In genomic region chr2:238963970-238964331, GRCh38 we compare ENCODE assay signal across 28 cellular contexts.
"Had no signal": no experiment of that assay in that cellular context is flagged by ENCODE, and none has a peak within 500 bp of the region (broad histone marks: within the 10 kb centered on the region; RNA-seq: fewer than 3 reads in every experiment).

No MANE protein-coding gene starts in this region.

- H3K9me3 Mint-ChIP-seq: activated CD4-positive, alpha-beta memory T cell treated with anti-CD3 and anti-CD28 coated beads for 36 hours; activated CD4-positive, alpha-beta T cell treated with anti-CD3 and anti-CD28 coated beads, Interleukin-2, amount 10 ng/mL, durations not matched to agents 24 days and 14 days; activated T-cell treated with anti-CD3 and anti-CD28 coated beads, Interleukin-2, amount 50 U/mL, for 24 hours; activated T-cell treated with anti-CD3 and anti-CD28 coated beads, Interleukin-2, amount 50 U/mL, for 72 hours had no signal

- DNase-seq: activated CD4-positive, alpha-beta memory T cell treated with anti-CD3 and anti-CD28 coated beads for 36 hours; activated CD4-positive, alpha-beta T cell treated with anti-CD3 and anti-CD28 coated beads for 36 hours; activated CD4-positive, alpha-beta T cell treated with anti-CD3 and anti-CD28 coated beads, Interleukin-2, amount 10 ng/mL, durations not matched to agents 24 days and 14 days; activated CD4-positive, CD25-positive, alpha-beta regulatory T cell; activated CD4-positive, CD25-positive, alpha-beta regulatory T cell treated with anti-CD3 and anti-CD28 coated beads, Interleukin-2, amount 50 U/mL, for 72 hours; activated CD8-positive, alpha-beta memory T cell treated with anti-CD3 and anti-CD28 coated beads, Interleukin-2, amount 50 U/mL, for 48 hours; activated effector memory CD4-positive, alpha-beta T cell treated with Interleukin-2 at 50 U/mL for 16 hours; activated gamma-delta T cell treated with Interleukin-2 at 50 U/mL for 16 hours; activated naive CD4-positive, alpha-beta T cell treated with anti-CD3 and anti-CD28 coated beads, Interleukin-2, amount 50 U/mL, for 16 hours; activated naive CD4-positive, alpha-beta T cell treated with Interleukin-2 at 50 U/mL for 16 hours; activated T-cell treated with anti-CD3 and anti-CD28 coated beads for 4 hours; activated T-cell treated with anti-CD3 and anti-CD28 coated beads, Interleukin-2, amount 50 U/mL, for 24 hours; activated T-cell treated with anti-CD3 and anti-CD28 coated beads, Interleukin-2, amount 50 U/mL, for 72 hours; amniotic stem cell; anterior cingulate cortex; body of pancreas; central memory CD4-positive, alpha-beta T cell; cerebellar nuclear complex; effector memory CD4-positive, alpha-beta T cell; endodermal cell; foreskin melanocyte; T-helper 2 cell had no signal

- H3K4me3 ChIP-seq: body of pancreas, coronary artery, dorsolateral prefrontal cortex, gastroesophageal sphincter had no signal

- H3K4me1 ChIP-seq: body of pancreas, gastroesophageal sphincter had no signal

- H3K9me3 ChIP-seq: body of pancreas had no signal

- H3K27ac Mint-ChIP-seq: activated CD4-positive, alpha-beta memory T cell treated with anti-CD3 and anti-CD28 coated beads for 36 hours; activated CD4-positive, alpha-beta T cell treated with anti-CD3 and anti-CD28 coated beads for 36 hours; activated CD4-positive, alpha-beta T cell treated with anti-CD3 and anti-CD28 coated beads, Interleukin-2, amount 10 ng/mL, durations not matched to agents 24 days and 14 days; activated naive CD8-positive, alpha-beta T cell; activated T-cell treated with anti-CD3 and anti-CD28 coated beads, Interleukin-2, amount 50 U/mL, for 24 hours; activated T-cell treated with anti-CD3 and anti-CD28 coated beads, Interleukin-2, amount 50 U/mL, for 72 hours; dendritic cell treated with granulocyte-macrophage colony-stimulating factor and Interleukin-4, amounts not matched to agents 40 ng/mL and 50 ng/mL, for 4 days; endodermal cell had no signal

- H3K4me3 Mint-ChIP-seq: activated CD4-positive, alpha-beta memory T cell treated with anti-CD3 and anti-CD28 coated beads for 36 hours; activated CD4-positive, alpha-beta T cell treated with anti-CD3 and anti-CD28 coated beads for 36 hours; activated CD4-positive, alpha-beta T cell treated with anti-CD3 and anti-CD28 coated beads, Interleukin-2, amount 10 ng/mL, durations not matched to agents 24 days and 14 days; activated naive CD8-positive, alpha-beta T cell; activated T-cell treated with anti-CD3 and anti-CD28 coated beads, Interleukin-2, amount 50 U/mL, for 24 hours; activated T-cell treated with anti-CD3 and anti-CD28 coated beads, Interleukin-2, amount 50 U/mL, for 72 hours; dendritic cell treated with granulocyte-macrophage colony-stimulating factor and Interleukin-4, amounts not matched to agents 40 ng/mL and 50 ng/mL, for 4 days; endodermal cell had no signal

- H3K36me3 ChIP-seq: gastroesophageal sphincter had no signal

- H3K4me1 Mint-ChIP-seq: activated CD4-positive, alpha-beta T cell treated with anti-CD3 and anti-CD28 coated beads for 36 hours; activated CD4-positive, alpha-beta T cell treated with anti-CD3 and anti-CD28 coated beads, Interleukin-2, amount 10 ng/mL, durations not matched to agents 24 days and 14 days; endodermal cell had no signal

- H3K36me3 Mint-ChIP-seq: activated CD4-positive, alpha-beta memory T cell treated with anti-CD3 and anti-CD28 coated beads for 36 hours; activated naive CD8-positive, alpha-beta T cell had no signal

- ATAC-seq: activated CD4-positive, alpha-beta T cell treated with anti-CD3 and anti-CD28 coated beads for 36 hours; activated T-cell treated with anti-CD3 and anti-CD28 coated beads, Interleukin-2, amount 50 U/mL, for 72 hours; body of pancreas; esophagus mucosa; gastroesophageal sphincter had no signal

- H3K27me3 ChIP-seq: body of pancreas, dorsolateral prefrontal cortex had no signal

- H3K27ac ChIP-seq: body of pancreas, coronary artery, dorsolateral prefrontal cortex, gastroesophageal sphincter had no signal
